15 cellular contexts compared by ENCODE assay signal in genomic region chr12:107125833-107126232, GRCh38.
"Had no signal": no experiment of that assay in that cellular context is flagged by ENCODE, and none has a peak within 500 bp of the region (broad histone marks: within the 10 kb centered on the region; RNA-seq: fewer than 3 reads in every experiment).

No MANE protein-coding gene starts in this region.

- H3K4me3 ChIP-seq: heart left ventricle, left ventricle myocardium inferior, upper lobe of right lung had no signal

- H3K36me3 ChIP-seq: heart left ventricle, left ventricle myocardium inferior, upper lobe of right lung had no signal

- H3K4me1 ChIP-seq: heart left ventricle, left ventricle myocardium inferior, upper lobe of right lung had no signal

- ATAC-seq: activated CD8-positive, alpha-beta T cell treated with anti-CD3 and anti-CD28 coated beads, Interleukin-2, amount 10 ng/mL, durations not matched to agents 7 days and 5 days; activated naive CD8-positive, alpha-beta T cell treated with anti-CD3 and anti-CD28 coated beads, Interleukin-2, amount 50 U/mL, for 24 hours; heart left ventricle; sciatic nerve; upper lobe of right lung; WTC11 had no signal

- H3K27ac ChIP-seq: heart left ventricle, left ventricle myocardium inferior, upper lobe of right lung had no signal

- DNase-seq: activated CD4-positive, alpha-beta T cell treated with anti-CD3 and anti-CD28 coated beads for 48 hours; activated CD8-positive, alpha-beta memory T cell treated with anti-CD3 and anti-CD28 coated beads, Interleukin-2, amount 50 U/mL, for 48 hours; activated CD8-positive, alpha-beta T cell treated with anti-CD3 and anti-CD28 coated beads, Interleukin-2, amount 10 ng/mL, durations not matched to agents 7 days and 5 days; activated naive CD4-positive, alpha-beta T cell; activated naive CD8-positive, alpha-beta T cell treated with anti-CD3 and anti-CD28 coated beads, Interleukin-2, amount 50 U/mL, for 24 hours; foreskin melanocyte; heart left ventricle; left ventricle myocardium inferior; mesendoderm; nephron progenitor cell; stimulated activated CD4-positive, alpha-beta T cell treated with anti-CD3 and anti-CD28 coated beads, Interleukin-12 subunit alpha, Interleukin-12 subunit beta, amount 100 ng/mL, for 4 hours; stimulated activated CD4-positive, alpha-beta T cell treated with anti-CD3 and anti-CD28 coated beads, Interleukin-2, amount 100 ng/mL, for 48 hours; upper lobe of right lung had no signal

- H3K9me3 ChIP-seq: heart left ventricle, left ventricle myocardium inferior, upper lobe of right lung had no signal
